8 cellular contexts compared by ENCODE assay signal in the genomic region with DNA sequence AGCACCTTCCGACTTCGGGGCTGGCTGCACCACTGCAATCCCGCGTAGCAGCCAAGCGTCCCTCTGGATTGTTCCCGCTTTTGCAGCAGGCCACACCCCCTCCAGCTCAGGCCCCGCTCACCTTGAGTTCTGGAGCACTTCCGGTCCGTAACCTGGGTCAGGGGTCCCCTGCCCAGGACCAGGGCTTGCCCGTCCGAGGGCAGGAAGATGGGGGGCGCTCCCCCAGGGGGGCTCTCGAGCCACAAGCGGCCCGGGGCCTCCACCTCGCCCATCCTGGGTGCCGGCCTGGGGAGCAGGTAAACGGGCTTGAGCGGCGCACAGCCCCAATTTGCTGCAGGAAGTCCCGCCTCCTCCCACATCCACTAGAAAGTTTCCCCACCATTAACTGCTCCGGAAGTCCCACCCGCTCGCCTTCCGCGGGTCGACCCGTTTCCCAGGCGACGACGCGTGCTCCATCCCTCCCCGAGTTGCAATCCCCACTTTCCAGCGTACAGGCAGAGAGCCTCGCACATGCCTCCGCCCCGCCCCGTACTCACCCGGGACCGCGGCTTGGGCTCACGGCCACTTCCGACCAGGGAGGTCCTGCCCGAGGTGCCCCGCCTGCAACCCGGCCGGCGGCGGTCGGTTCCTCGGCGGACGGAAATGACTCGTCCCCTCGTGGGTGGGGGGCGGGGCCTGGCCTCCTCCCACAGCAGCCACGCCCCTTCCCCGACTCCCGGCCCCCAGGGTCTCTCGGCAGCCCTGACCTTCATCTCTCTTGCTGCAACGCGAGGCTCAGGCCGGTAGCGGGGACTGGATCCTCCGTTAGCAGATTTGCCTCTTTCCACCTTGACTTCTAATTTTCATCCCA. TPM values are rescaled to one million over a fixed set of nuclear protein-coding genes. Genes with fewer than 3 reads are reported as not detected.
DNase-seq lines count a peak whose midpoint lies in the region; ATAC-seq and TF ChIP-seq lines count a peak whose summit lies in the region.

A gene (minus strand): TSS at position 644 of the 850 bp plus-strand sequence. CDS start 372 bp downstream, at position 272.

- H3K27me3 Mint-ChIP-seq in T-helper 1 cell treated with Interleukin-12 subunit alpha and Interleukin-12 subunit beta and Interleukin-4 antibody, amounts not matched to agents 30 μg/mL and 1 μg/mL, for 36 hours (ENCODE audit: low read depth): no peaks in the 10 kb centered on the region

- H3K27me3 ChIP-seq in prostate gland (replicated peaks; ENCODE audit: insufficient read depth): no peaks in the 10 kb centered on the region

- DNase-seq in GM12864 (ENCODE audit: low read depth) (peak; percentile 74), NCI-H187 (lab: John Stamatoyannopoulos, UW) (peak; percentile 84 to 95), amniotic epithelial cell (ENCODE audit: low read depth) (peak; percentile 82), left cardiac atrium (peak; percentile 96), prostate gland (ENCODE audit: low spot score) (peak; percentile 90), ureter (ENCODE audit: low spot score) (peak; percentile 94)

- peak; percentile 46 for ATAC-seq in HG02840 (IDR thresholded peaks at IDR 0.05; ENCODE audit: low FRiP score, unreplicated experiment)
- peak; percentile 62 to 66 for ATAC-seq in left cardiac atrium

- H3K27ac ChIP-seq in prostate gland: peak within 1 kb of the TSS; percentile 90 to 91

- H3K4me3 Mint-ChIP-seq in T-helper 1 cell treated with Interleukin-12 subunit alpha and Interleukin-12 subunit beta and Interleukin-4 antibody, amounts not matched to agents 30 μg/mL and 1 μg/mL, for 36 hours: peak within 1 kb of the TSS; percentile 98

- peak within 1 kb of the TSS; percentile 86 for H3K4me3 ChIP-seq in GM12864 (ENCODE audit: low read depth, low read length)
- peak within 1 kb of the TSS; percentile 69 to 70 for H3K4me3 ChIP-seq in prostate gland

- intact Hi-C loops in left cardiac atrium (cut with DNase I) (loop anchor here (5.0 to 10.0 kb wide), 2 partner anchors 52 to 100 kb away; a partner anchor contains a TSS), prostate gland (cut with DNase I) (no loop called here)

- H3K4me1 Mint-ChIP-seq in T-helper 1 cell treated with Interleukin-12 subunit alpha and Interleukin-12 subunit beta and Interleukin-4 antibody, amounts not matched to agents 30 μg/mL and 1 μg/mL, for 36 hours (ENCODE audit: low read depth): peaks cover 39% of the 10 kb centered on the region

- H3K27ac Mint-ChIP-seq in T-helper 1 cell treated with Interleukin-12 subunit alpha and Interleukin-12 subunit beta and Interleukin-4 antibody, amounts not matched to agents 30 μg/mL and 1 μg/mL, for 36 hours: no peak within 1 kb of the TSS

- H3K4me1 ChIP-seq in prostate gland (replicated peaks): peaks cover 9% of the 10 kb centered on the region

- peak; percentile 61 for TF ChIP-seq POLR2A in prostate gland (IDR thresholded peaks at IDR 0.05)

- peaks cover 31% of the 10 kb centered on the region for H3K36me3 Mint-ChIP-seq in T-helper 1 cell treated with Interleukin-12 subunit alpha and Interleukin-12 subunit beta and Interleukin-4 antibody, amounts not matched to agents 30 μg/mL and 1 μg/mL, for 36 hours (ENCODE audit: low read depth)

- TF ChIP-seq CTCF in GM12864 (IDR thresholded peaks at IDR 0.05; ENCODE audit: low read depth, low read length, missing control alignments): no peak
- no peak for TF ChIP-seq CTCF in prostate gland (IDR thresholded peaks at IDR 0.05)

- H3K36me3 ChIP-seq in prostate gland: peaks cover 0 to 9% of the 10 kb centered on the region in 2 donors

- whole genome bisulfite sequencing in prostate gland: under 1% methylated on average over 60 of the region's 65 CpGs

- H3K9me3 Mint-ChIP-seq in T-helper 1 cell treated with Interleukin-12 subunit alpha and Interleukin-12 subunit beta and Interleukin-4 antibody, amounts not matched to agents 30 μg/mL and 1 μg/mL, for 36 hours: no peaks in the 10 kb centered on the region

- no peaks in the 10 kb centered on the region for H3K9me3 ChIP-seq in prostate gland

RNA-seq across cellular contexts. Expression of the gene that starts here (rescaled TPM):
- total RNA-seq in left cardiac atrium (10 to 100 TPM; 38.7 to 54.5 TPM), prostate gland (100 to 1,000 TPM in 1 of 2 donors, 10 to 100 TPM in 1; 64.9 to 128 TPM), ureter (122 TPM)

Comparison
In these comparisons a context has a peak if more than half of its experiments do, and no peak if none do; other contexts are left out.
1. Peak in every context shown above with its lines: DNase-seq, ATAC-seq, H3K4me3 ChIP-seq and H3K27ac ChIP-seq.